In the genomic region with DNA sequence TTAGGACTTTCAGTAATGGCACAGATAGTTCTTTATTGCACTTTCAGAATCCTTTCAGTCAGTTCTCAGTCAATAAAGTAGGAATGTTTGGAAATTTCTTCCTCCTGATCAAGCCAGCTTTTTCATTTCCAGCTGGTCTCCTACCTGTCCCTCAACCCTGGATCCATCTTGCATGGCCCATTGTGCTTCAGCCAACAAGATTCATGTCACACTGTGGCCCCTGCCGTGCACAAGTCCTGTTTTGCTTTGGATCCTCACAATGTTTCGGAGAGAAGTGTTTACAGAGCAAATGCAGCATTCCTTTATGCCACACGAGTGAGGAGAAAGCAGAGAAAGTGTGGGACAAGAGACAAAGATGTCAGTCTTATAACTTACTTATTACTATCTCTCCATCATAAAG, we compare ENCODE assay signal across 23 cellular contexts.
"Had no signal": no experiment of that assay in that cellular context is flagged by ENCODE, and none has a peak within 500 bp of the region (broad histone marks: within the 10 kb centered on the region; RNA-seq: fewer than 3 reads in every experiment).

No MANE protein-coding gene starts in this region.

- H3K9me3 ChIP-seq: breast epithelium, gastrocnemius medialis, sigmoid colon, suprapubic skin, tibial nerve had no signal

- H3K27me3 ChIP-seq: breast epithelium, gastrocnemius medialis, sigmoid colon, suprapubic skin, tibial nerve had no signal

- H3K36me3 Mint-ChIP-seq: activated CD8-positive, alpha-beta memory T cell treated with anti-CD3 and anti-CD28 coated beads, Interleukin-2, amount 10 ng/mL, durations not matched to agents 7 days and 5 days; activated naive CD4-positive, alpha-beta T cell treated with anti-CD3 and anti-CD28 coated beads, Interleukin-2, amount 50 U/mL, for 72 hours; mesothelial cell of epicardium; naive thymus-derived CD4-positive, alpha-beta T cell had no signal

- H3K4me3 ChIP-seq: breast epithelium, gastrocnemius medialis, sigmoid colon, suprapubic skin, tibial nerve had no signal

- H3K27me3 Mint-ChIP-seq: activated B cell treated with CpG ODN at 0.5 μM for 24 hours; activated CD8-positive, alpha-beta memory T cell treated with anti-CD3 and anti-CD28 coated beads, Interleukin-2, amount 10 ng/mL, durations not matched to agents 7 days and 5 days; dendritic cell treated with granulocyte-macrophage colony-stimulating factor and Interleukin-4, amounts not matched to agents 40 ng/mL and 50 ng/mL, for 4 days; naive thymus-derived CD4-positive, alpha-beta T cell had no signal

- H3K27ac Mint-ChIP-seq: activated B cell treated with CpG ODN at 0.5 μM for 24 hours; activated CD8-positive, alpha-beta memory T cell treated with anti-CD3 and anti-CD28 coated beads, Interleukin-2, amount 10 ng/mL, durations not matched to agents 7 days and 5 days; activated CD8-positive, alpha-beta T cell treated with anti-CD3 and anti-CD28 coated beads, Interleukin-2, amount 10 ng/mL, durations not matched to agents 7 days and 5 days; activated naive CD4-positive, alpha-beta T cell treated with anti-CD3 and anti-CD28 coated beads, Interleukin-2, amount 50 U/mL, for 72 hours; activated T-helper 2 cell treated with anti-CD3 and anti-CD28 coated beads, Interferon-gamma antibody, Interleukin-2, Interleukin-4, amounts not matched to agents 10 μg/mL and 5 μg/mL and 100 μg/mL, durations not matched to agents 14 hours and 24 hours and 36 hours; dendritic cell treated with granulocyte-macrophage colony-stimulating factor and Interleukin-4, amounts not matched to agents 40 ng/mL and 50 ng/mL, for 4 days; mesothelial cell of epicardium; naive thymus-derived CD4-positive, alpha-beta T cell had no signal

- ATAC-seq: activated CD8-positive, alpha-beta memory T cell treated with anti-CD3 and anti-CD28 coated beads, Interleukin-2, amount 10 ng/mL, durations not matched to agents 7 days and 5 days; activated CD8-positive, alpha-beta T cell treated with anti-CD3 and anti-CD28 coated beads, Interleukin-2, amount 10 ng/mL, durations not matched to agents 7 days and 5 days; activated naive CD4-positive, alpha-beta T cell treated with anti-CD3 and anti-CD28 coated beads, Interleukin-2, amount 50 U/mL, for 72 hours; gastrocnemius medialis; left cardiac atrium; left ventricle myocardium superior; naive thymus-derived CD4-positive, alpha-beta T cell had no signal

- FAIRE-seq: keratinocyte had no signal

- H3K4me1 Mint-ChIP-seq: activated B cell treated with CpG ODN at 0.5 μM for 24 hours; activated CD8-positive, alpha-beta memory T cell treated with anti-CD3 and anti-CD28 coated beads, Interleukin-2, amount 10 ng/mL, durations not matched to agents 7 days and 5 days; naive thymus-derived CD4-positive, alpha-beta T cell had no signal

- H3K36me3 ChIP-seq: breast epithelium, gastrocnemius medialis, sigmoid colon, suprapubic skin, tibial nerve had no signal

- H3K4me3 Mint-ChIP-seq: activated B cell treated with CpG ODN at 0.5 μM for 24 hours; activated CD8-positive, alpha-beta memory T cell treated with anti-CD3 and anti-CD28 coated beads, Interleukin-2, amount 10 ng/mL, durations not matched to agents 7 days and 5 days; activated CD8-positive, alpha-beta T cell treated with anti-CD3 and anti-CD28 coated beads, Interleukin-2, amount 10 ng/mL, durations not matched to agents 7 days and 5 days; dendritic cell treated with granulocyte-macrophage colony-stimulating factor and Interleukin-4, amounts not matched to agents 40 ng/mL and 50 ng/mL, for 4 days; mesothelial cell of epicardium; naive thymus-derived CD4-positive, alpha-beta T cell had no signal

- H3K4me1 ChIP-seq: breast epithelium, gastrocnemius medialis, sigmoid colon, suprapubic skin, tibial nerve had no signal

- DNase-seq: activated B cell treated with CpG ODN at 0.5 μM for 24 hours; activated CD8-positive, alpha-beta memory T cell treated with anti-CD3 and anti-CD28 coated beads, Interleukin-2, amount 10 ng/mL, durations not matched to agents 7 days and 5 days; activated CD8-positive, alpha-beta T cell treated with anti-CD3 and anti-CD28 coated beads, Interleukin-2, amount 10 ng/mL, durations not matched to agents 7 days and 5 days; activated naive CD4-positive, alpha-beta T cell; activated T-cell treated with anti-CD3 and anti-CD28 coated beads, Interleukin-2, amount 50 U/mL, for 48 hours; central memory CD4-positive, alpha-beta T cell; gastrocnemius medialis; glutamatergic neuron; left cardiac atrium; left ventricle myocardium superior; naive thymus-derived CD4-positive, alpha-beta T cell; posterior cingulate gyrus; sigmoid colon; stimulated activated naive CD4-positive, alpha-beta T cell; T-helper 2 cell had no signal

- H3K9me3 Mint-ChIP-seq: dendritic cell treated with granulocyte-macrophage colony-stimulating factor and Interleukin-4, amounts not matched to agents 40 ng/mL and 50 ng/mL, for 4 days; mesothelial cell of epicardium had no signal

- H3K27ac ChIP-seq: breast epithelium, gastrocnemius medialis, sigmoid colon, suprapubic skin, tibial nerve had no signal
